ENCODE assay signal across 9 cellular contexts in genomic region chr4:129131343-129131742, GRCh38.
"Had no signal": no experiment of that assay in that cellular context is flagged by ENCODE, and none has a peak within 500 bp of the region (broad histone marks: within the 10 kb centered on the region; RNA-seq: fewer than 3 reads in every experiment).

No MANE protein-coding gene starts in this region.

- H2AFZ ChIP-seq: GM23248, GM23338 had no signal

- H3K4me3 ChIP-seq: GM23248, GM23338, HAP-1 had no signal

- H3K9ac ChIP-seq: GM23248 had no signal

- H3K9me3 ChIP-seq: HAP-1 had no signal

- ATAC-seq: GM23338, HCT116 had no signal

- H3K4me2 ChIP-seq: GM23338 had no signal

- H3K36me3 ChIP-seq: HAP-1 had no signal

- DNase-seq: GM23248, GOT3, H7, H9, HCEC 1CT, HFFc6 had no signal

- H3K27ac ChIP-seq: GM23248 had no signal
